15 cellular contexts compared by ENCODE assay signal in genomic region chr1:5611431-5611830, GRCh38.
"Had no signal": no experiment of that assay in that cellular context is flagged by ENCODE, and none has a peak within 500 bp of the region (broad histone marks: within the 10 kb centered on the region; RNA-seq: fewer than 3 reads in every experiment).

No MANE protein-coding gene starts in this region.

- H3K9ac ChIP-seq: neural progenitor cell had no signal

- H3K27ac ChIP-seq: heart right ventricle, neural progenitor cell, WERI-Rb-1 had no signal

- ATAC-seq: naive thymus-derived CD4-positive, alpha-beta T cell; stimulated activated naive CD8-positive, alpha-beta T cell treated with anti-CD3 and anti-CD28 coated beads, Interleukin-15, amount 100 ng/mL, for 72 hours had no signal

- H3K4me3 ChIP-seq: heart right ventricle, neural progenitor cell had no signal

- H3K4me1 ChIP-seq: heart right ventricle, neural progenitor cell had no signal

- H2AFZ ChIP-seq: neural progenitor cell had no signal

- H3K36me3 ChIP-seq: heart right ventricle, neural progenitor cell, WERI-Rb-1 had no signal

- DNase-seq: activated CD4-positive, alpha-beta T cell treated with anti-CD3 and anti-CD28 coated beads for 1 hour; activated CD8-positive, alpha-beta memory T cell treated with anti-CD3 and anti-CD28 coated beads for 24 hours; activated CD8-positive, alpha-beta memory T cell treated with anti-CD3 and anti-CD28 coated beads, Interleukin-2, amount 50 U/mL, for 48 hours; activated gamma-delta T cell; activated T-cell treated with anti-CD3 and anti-CD28 coated beads, Interleukin-2, amount 50 U/mL, for 72 hours; endodermal cell; erythroblast; heart right ventricle; immature natural killer cell; mesenchymal stem cell; naive thymus-derived CD4-positive, alpha-beta T cell; stimulated activated naive CD8-positive, alpha-beta T cell treated with anti-CD3 and anti-CD28 coated beads, Interleukin-15, amount 100 ng/mL, for 72 hours; trophoblast cell; WERI-Rb-1 had no signal

- H3K27me3 ChIP-seq: neural progenitor cell had no signal

- H3K4me2 ChIP-seq: neural progenitor cell had no signal
